In genomic region chr2:241616168-241617125, GRCh38 we compare ENCODE assay signal across 12 cellular contexts. TPM values are rescaled to one million over a fixed set of nuclear protein-coding genes. Genes with fewer than 3 reads are reported as not detected.
DNase-seq lines count a peak whose midpoint lies in the region; ATAC-seq, FAIRE-seq and TF ChIP-seq lines count a peak whose summit lies in the region.
"Had no signal": no experiment of that assay in that cellular context is flagged by ENCODE, and none has a peak within 500 bp of the region (broad histone marks: within the 10 kb centered on the region; RNA-seq: fewer than 3 reads in every experiment).

No MANE protein-coding gene starts in this region.

- H2AFZ ChIP-seq in HepG2 (ENCODE audit: low read length): no peak overlapping the region

- H3K9ac ChIP-seq in HepG2 (ENCODE audit: insufficient read depth, low read depth, low read length): no peak overlapping the region

- H3K27ac Mint-ChIP-seq in MCF 10A (ENCODE audit: low read depth, unreplicated experiment): no peak overlapping the region
- peak overlapping the region; percentile 57 for H3K27ac Mint-ChIP-seq in activated naive CD8-positive, alpha-beta T cell treated with anti-CD3 and anti-CD28 coated beads for 36 hours

- no TSS peak for BruUV-seq in MCF 10A (replicated peaks; lab: Mats Ljungman, UMichigan)
- no TSS peak for BruUV-seq in HepG2 (replicated peaks; lab: Mats Ljungman, UMichigan)

- 97% methylated on average over 30 of the region's 30 CpGs for WGBS in HepG2 (ENCODE audit: low lambda C conversion rate)

- intact Hi-C loops in breast epithelium (cut with DNase I; ENCODE audit: low total_unique reads): no loop called here
- intact Hi-C loops in MCF 10A (cut with micrococcal nuclease): no loop called here
- intact Hi-C loops in HepG2 (cut with micrococcal nuclease; ENCODE audit: unreplicated experiment): no loop called here
- intact Hi-C loops in upper lobe of right lung (cut with DNase I): no loop called here
- intact Hi-C loops in sciatic nerve (cut with DNase I): no loop called here

- no peak overlapping the region for H3K27ac ChIP-seq in breast epithelium
- no peak overlapping the region for H3K27ac ChIP-seq in HepG2 (ENCODE audit: extremely low read length, insufficient read depth, low read length)
- no peak overlapping the region for H3K27ac ChIP-seq in upper lobe of right lung

- H3K79me2 ChIP-seq in HepG2 (ENCODE audit: insufficient read depth, low read length): peaks cover 74% of the 10 kb centered on the region

- no peak for DNase-seq in breast epithelium (ENCODE audit: low spot score in 2 of 2)
- no peak for DNase-seq in MCF 10A (ENCODE audit: unreplicated experiment)
- DNase-seq in activated naive CD8-positive, alpha-beta T cell treated with anti-CD3 and anti-CD28 coated beads for 36 hours: no peak
- no peak for DNase-seq in HepG2 (ENCODE audit: low spot score)
- no peak for DNase-seq in upper lobe of right lung
- no peak for DNase-seq in sciatic nerve (ENCODE audit: low spot score)
- no peak for DNase-seq in stimulated activated CD4-positive, alpha-beta T cell treated with anti-CD3 and anti-CD28 coated beads, Interleukin-4, amount 100 ng/mL, for 4 hours
- DNase-seq: AML-193, amniotic stem cell, KBM-7 had no signal

- H3K36me3 Mint-ChIP-seq in MCF 10A (ENCODE audit: insufficient read depth, unreplicated experiment): peaks cover 57% of the 10 kb centered on the region
- peaks cover 35% of the 10 kb centered on the region for H3K36me3 Mint-ChIP-seq in activated naive CD8-positive, alpha-beta T cell treated with anti-CD3 and anti-CD28 coated beads for 36 hours

- H3K9me3 Mint-ChIP-seq in MCF 10A (ENCODE audit: unreplicated experiment): no peaks in the 10 kb centered on the region
- peaks cover 8% of the 10 kb centered on the region for H3K9me3 Mint-ChIP-seq in activated naive CD8-positive, alpha-beta T cell treated with anti-CD3 and anti-CD28 coated beads for 36 hours

- no peaks in the 10 kb centered on the region for H3K27me3 ChIP-seq in breast epithelium
- no peaks in the 10 kb centered on the region; a peak in 1 of 5 replicates for H3K27me3 ChIP-seq in HepG2 (ENCODE audit: control insufficient read depth in 1 of 2, insufficient read depth in 2 of 2, low read length in 2 of 2)
- no peaks in the 10 kb centered on the region for H3K27me3 ChIP-seq in upper lobe of right lung
- H3K27me3 ChIP-seq: esophagus muscularis mucosa had no signal

- TF ChIP-seq POLR2A in breast epithelium (IDR thresholded peaks at IDR 0.05) (no peak), HepG2 (IDR thresholded peaks at IDR 0.05; ENCODE audit: insufficient read depth in 1 of 2, low read depth in 2 of 2, low read length in 2 of 2) (no peak)

- TF ChIP-seq CTCF in breast epithelium (IDR thresholded peaks at IDR 0.05) (no peak), MCF 10A (IDR thresholded peaks at IDR 0.05; ENCODE audit: unreplicated experiment) (no peak), HepG2 (CRISPR knock-in tag; IDR thresholded peaks at IDR 0.05) (no peak), upper lobe of right lung (IDR thresholded peaks at IDR 0.05) (no peak)

- TF ChIP-seq EP300 in HepG2 (IDR thresholded peaks at IDR 0.05; ENCODE audit: low read depth in 2 of 2, low read length in 2 of 2) (no peak), HepG2 (CRISPR knock-in tag; IDR thresholded peaks at IDR 0.05; ENCODE audit: borderline replicate concordance) (no peak)

- H3K4me1 Mint-ChIP-seq in MCF 10A (ENCODE audit: insufficient read depth, unreplicated experiment): peaks cover 9% of the 10 kb centered on the region
- peaks cover 31% of the 10 kb centered on the region for H3K4me1 Mint-ChIP-seq in activated naive CD8-positive, alpha-beta T cell treated with anti-CD3 and anti-CD28 coated beads for 36 hours

- TF ChIP-seq RAD21 in HepG2 (CRISPR knock-in tag; IDR thresholded peaks at IDR 0.05): no peak

- H3K4me2 ChIP-seq in HepG2 (ENCODE audit: low read depth, low read length): no peak overlapping the region

- FAIRE-seq in HepG2 (lab: Jason Lieb, UNC): no peak

- ATAC-seq in HepG2 (no peak), upper lobe of right lung (peak; percentile 57), GM19351 (IDR thresholded peaks at IDR 0.05; ENCODE audit: unreplicated experiment) (no peak), sciatic nerve (no peak)

- H3K4me3 ChIP-seq in breast epithelium (peak overlapping the region in 2 of 3 donors; percentile 39 to 57), HepG2 (replicated peaks in 1 of 3; ENCODE audit: insufficient read depth in 1 of 3, low read depth in 2 of 3, low read length in 3 of 3) (no peak overlapping the region), upper lobe of right lung (peak overlapping the region; percentile 45)

- H3K4me1 ChIP-seq in breast epithelium: peaks cover 0 to 6% of the 10 kb centered on the region in 2 donors
- peaks cover 10% of the 10 kb centered on the region for H3K4me1 ChIP-seq in HepG2 (ENCODE audit: insufficient read depth, low read length)
- H3K4me1 ChIP-seq in upper lobe of right lung: peaks cover 9% of the 10 kb centered on the region

- no peak overlapping the region for H3K4me3 Mint-ChIP-seq in MCF 10A (ENCODE audit: unreplicated experiment)
- no peak overlapping the region for H3K4me3 Mint-ChIP-seq in activated naive CD8-positive, alpha-beta T cell treated with anti-CD3 and anti-CD28 coated beads for 36 hours

- in situ Hi-C loops in HepG2 (cut with HindIII; ENCODE audit: extremely low pct_ligation_motif_present, low pct_unique_long_range_greater_than_20kb): no loop called here

- POLR2A ChIA-PET in MCF 10A (lab: Yijun Ruan, JAX) (interaction anchor here (0.6 to 1.0 kb wide), 3 partner anchors 70 to 284 kb away, joined by 3 to 4 read pairs (median 3); partner anchors contain the start of genes D2HGDH and DTYMK), HepG2 (lab: Yijun Ruan, JAX) (no interaction called here)

- H3K27me3 Mint-ChIP-seq in MCF 10A (ENCODE audit: insufficient read depth, unreplicated experiment): no peaks in the 10 kb centered on the region
- H3K27me3 Mint-ChIP-seq in activated naive CD8-positive, alpha-beta T cell treated with anti-CD3 and anti-CD28 coated beads for 36 hours: no peaks in the 10 kb centered on the region

- no peaks in the 10 kb centered on the region for H3K36me3 ChIP-seq in breast epithelium
- H3K36me3 ChIP-seq in HepG2 (replicated peaks in 1 of 2; ENCODE audit: control insufficient read depth in 1 of 2, insufficient read depth in 2 of 2, low read length in 2 of 2): peaks cover 19 to 54% of the 10 kb centered on the region in 2 experiments
- no peaks in the 10 kb centered on the region for H3K36me3 ChIP-seq in upper lobe of right lung

- CTCF ChIA-PET in MCF 10A (lab: Yijun Ruan, JAX) (interaction anchor here (0.6 kb wide), 1 partner anchor 34 kb away, joined by 3 read pairs; no protein-coding TSS in a partner anchor), HepG2 (lab: Yijun Ruan, JAX; ENCODE audit: low intra/inter-chr PET ratio, low total read pairs) (no interaction called here)

- H3K9me3 ChIP-seq in breast epithelium (no peaks in the 10 kb centered on the region), HepG2 (ENCODE audit: low read length) (no peaks in the 10 kb centered on the region), upper lobe of right lung (no peaks in the 10 kb centered on the region)
- H3K9me3 ChIP-seq: esophagus muscularis mucosa had no signal

- no peaks in the 10 kb centered on the region for H4K20me1 ChIP-seq in HepG2 (ENCODE audit: insufficient read depth, low read length)

RNA-seq across cellular contexts. Expression of gene THAP4, which starts 20.5 kb away (rescaled TPM):
- total RNA-seq in breast epithelium (10 to 100 TPM; 35.3 to 45.9 (median 38.1) TPM), MCF 10A (2022) (64.5 and 91.8 TPM in 2 replicates), HepG2 (2016; rRNA removed; fragmentation: Illumina TruSeq; extraction: Trizol) (68.2 and 75.7 TPM in 2 replicates), upper lobe of right lung (46.1 TPM), sciatic nerve (37.7 TPM)
- total RNA-seq in activated naive CD8-positive, alpha-beta T cell treated with anti-CD3 and anti-CD28 coated beads for 36 hours: 10 to 100 TPM; 54.8 to 55.0 TPM
- total RNA-seq in HepG2 (2016; cell fraction: cytosol; rRNA removed; fragmentation: Illumina TruSeq; extraction: Trizol; ENCODE audit: low read depth): 133 and 143 TPM in 2 replicates
- 59.6 and 76.6 TPM in 2 replicates for total RNA-seq in HepG2 (2016; cell fraction: insoluble cytoplasmic fraction; rRNA removed; fragmentation: Illumina TruSeq; extraction: Trizol)
- total RNA-seq in HepG2 (2016; cell fraction: membrane; rRNA removed; fragmentation: Illumina TruSeq; extraction: Trizol): 167 and 184 TPM in 2 replicates
- 30.7 and 35.8 TPM in 2 replicates for total RNA-seq in HepG2 (2016; cell fraction: nucleus; rRNA removed; fragmentation: Illumina TruSeq; extraction: Trizol)
- polyA plus RNA-seq in HepG2 (2011; rRNA removed): 59.7 and 70.2 TPM in 2 replicates
- polyA plus RNA-seq in HepG2 (2011; cell fraction: cytosol; rRNA removed): 54.6 and 83.4 TPM in 2 replicates
- 44.5 and 45.2 TPM in 2 replicates for polyA plus RNA-seq in HepG2 (2011; cell fraction: nucleus; rRNA removed)
- 52.8 and 71.5 TPM in 2 replicates for polyA plus RNA-seq in HepG2 (2012)
- polyA plus RNA-seq in HepG2 (2016; cell fraction: cytosol; fragmentation: Illumina TruSeq; extraction: Trizol; ENCODE audit: low read depth): 151 and 156 TPM in 2 replicates
- polyA plus RNA-seq in HepG2 (2016; cell fraction: insoluble cytoplasmic fraction; fragmentation: Illumina TruSeq; extraction: Trizol; ENCODE audit: low read depth): 70.7 and 84.7 TPM in 2 replicates
- 183 and 195 TPM in 2 replicates for polyA plus RNA-seq in HepG2 (2016; cell fraction: membrane; fragmentation: Illumina TruSeq; extraction: Trizol; ENCODE audit: low read depth)
- 54.6 and 58.8 TPM in 2 replicates for polyA plus RNA-seq in HepG2 (2016; cell fraction: nucleus; fragmentation: Illumina TruSeq; extraction: Trizol; ENCODE audit: insufficient read depth, low read depth)
- polyA minus RNA-seq in HepG2 (2011; rRNA and poly(A)+ RNA removed; ENCODE audit: low replicate concordance): 38.3 and 105 TPM in 2 replicates
- 40.5 and 45.2 TPM in 2 replicates for polyA minus RNA-seq in HepG2 (2011; cell fraction: cytosol; rRNA and poly(A)+ RNA removed)
- 18.9 and 20.6 TPM in 2 replicates for polyA minus RNA-seq in HepG2 (2011; cell fraction: nucleus; rRNA and poly(A)+ RNA removed)

RNA-seq across cellular contexts. Expression of gene ATG4B, which starts 21.0 kb away (rescaled TPM):
- total RNA-seq in breast epithelium (10 to 100 TPM; 47.7 to 71.1 (median 64.2) TPM), MCF 10A (2022) (70.9 and 72.8 TPM in 2 replicates), HepG2 (2016; rRNA removed; fragmentation: Illumina TruSeq; extraction: Trizol) (95.5 and 96.3 TPM in 2 replicates), upper lobe of right lung (72.0 TPM), sciatic nerve (92.6 TPM)
- 10 to 100 TPM; 72.5 to 73.8 TPM for total RNA-seq in activated naive CD8-positive, alpha-beta T cell treated with anti-CD3 and anti-CD28 coated beads for 36 hours
- total RNA-seq in HepG2 (2016; cell fraction: cytosol; rRNA removed; fragmentation: Illumina TruSeq; extraction: Trizol; ENCODE audit: low read depth): 36.7 and 38.3 TPM in 2 replicates
- 89.4 and 100 TPM in 2 replicates for total RNA-seq in HepG2 (2016; cell fraction: insoluble cytoplasmic fraction; rRNA removed; fragmentation: Illumina TruSeq; extraction: Trizol)
- total RNA-seq in HepG2 (2016; cell fraction: membrane; rRNA removed; fragmentation: Illumina TruSeq; extraction: Trizol): 29.3 and 29.5 TPM in 2 replicates
- total RNA-seq in HepG2 (2016; cell fraction: nucleus; rRNA removed; fragmentation: Illumina TruSeq; extraction: Trizol): 81.6 and 83.5 TPM in 2 replicates
- polyA plus RNA-seq in HepG2 (2011; rRNA removed): 239 and 300 TPM in 2 replicates
- polyA plus RNA-seq in HepG2 (2011; cell fraction: cytosol; rRNA removed): 143 and 145 TPM in 2 replicates
- 1,044 and 1,316 TPM in 2 replicates for polyA plus RNA-seq in HepG2 (2011; cell fraction: nucleus; rRNA removed)
- polyA plus RNA-seq in HepG2 (2012): 190 and 212 TPM in 2 replicates
- polyA plus RNA-seq in HepG2 (2016; cell fraction: cytosol; fragmentation: Illumina TruSeq; extraction: Trizol; ENCODE audit: low read depth): 14.7 and 15.7 TPM in 2 replicates
- polyA plus RNA-seq in HepG2 (2016; cell fraction: insoluble cytoplasmic fraction; fragmentation: Illumina TruSeq; extraction: Trizol; ENCODE audit: low read depth): 75.1 and 104 TPM in 2 replicates
- polyA plus RNA-seq in HepG2 (2016; cell fraction: membrane; fragmentation: Illumina TruSeq; extraction: Trizol; ENCODE audit: low read depth): 19.2 and 21.6 TPM in 2 replicates
- 244 TPM in 2 replicates for polyA plus RNA-seq in HepG2 (2016; cell fraction: nucleus; fragmentation: Illumina TruSeq; extraction: Trizol; ENCODE audit: insufficient read depth, low read depth)
- 85.8 and 275 TPM in 2 replicates for polyA minus RNA-seq in HepG2 (2011; rRNA and poly(A)+ RNA removed; ENCODE audit: low replicate concordance)
- polyA minus RNA-seq in HepG2 (2011; cell fraction: cytosol; rRNA and poly(A)+ RNA removed): 75.1 and 78.1 TPM in 2 replicates
- polyA minus RNA-seq in HepG2 (2011; cell fraction: nucleus; rRNA and poly(A)+ RNA removed): 203 and 244 TPM in 2 replicates

RNA-seq across cellular contexts. Expression of gene BOK, which starts 57.9 kb away (rescaled TPM):
- total RNA-seq in breast epithelium (10 to 100 TPM; 32.2 to 77.6 (median 40.3) TPM), MCF 10A (2022) (15.5 and 18.6 TPM in 2 replicates), HepG2 (2016; rRNA removed; fragmentation: Illumina TruSeq; extraction: Trizol) (30.2 and 35.5 TPM in 2 replicates), upper lobe of right lung (56.4 TPM), sciatic nerve (31.1 TPM)
- total RNA-seq in activated naive CD8-positive, alpha-beta T cell treated with anti-CD3 and anti-CD28 coated beads for 36 hours: under 1 TPM in 1 of 2 experiments, not detected in 1; 0.08 TPM
- total RNA-seq in HepG2 (2016; cell fraction: cytosol; rRNA removed; fragmentation: Illumina TruSeq; extraction: Trizol; ENCODE audit: low read depth): 22.2 and 23.9 TPM in 2 replicates
- 28.1 and 36.4 TPM in 2 replicates for total RNA-seq in HepG2 (2016; cell fraction: insoluble cytoplasmic fraction; rRNA removed; fragmentation: Illumina TruSeq; extraction: Trizol)
- 58.8 and 67.3 TPM in 2 replicates for total RNA-seq in HepG2 (2016; cell fraction: membrane; rRNA removed; fragmentation: Illumina TruSeq; extraction: Trizol)
- total RNA-seq in HepG2 (2016; cell fraction: nucleus; rRNA removed; fragmentation: Illumina TruSeq; extraction: Trizol): 18.8 and 20.8 TPM in 2 replicates
- 39.2 and 58.1 TPM in 2 replicates for polyA plus RNA-seq in HepG2 (2011; rRNA removed)
- 49.3 and 71.9 TPM in 2 replicates for polyA plus RNA-seq in HepG2 (2011; cell fraction: cytosol; rRNA removed)
- 101 and 104 TPM in 2 replicates for polyA plus RNA-seq in HepG2 (2011; cell fraction: nucleus; rRNA removed)
- polyA plus RNA-seq in HepG2 (2012): 43.9 and 55.3 TPM in 2 replicates
- polyA plus RNA-seq in HepG2 (2016; cell fraction: cytosol; fragmentation: Illumina TruSeq; extraction: Trizol; ENCODE audit: low read depth): 28.1 and 33.7 TPM in 2 replicates
- 37.9 and 46.1 TPM in 2 replicates for polyA plus RNA-seq in HepG2 (2016; cell fraction: insoluble cytoplasmic fraction; fragmentation: Illumina TruSeq; extraction: Trizol; ENCODE audit: low read depth)
- polyA plus RNA-seq in HepG2 (2016; cell fraction: membrane; fragmentation: Illumina TruSeq; extraction: Trizol; ENCODE audit: low read depth): 64.2 and 66.8 TPM in 2 replicates
- 41.2 and 42.5 TPM in 2 replicates for polyA plus RNA-seq in HepG2 (2016; cell fraction: nucleus; fragmentation: Illumina TruSeq; extraction: Trizol; ENCODE audit: insufficient read depth, low read depth)
- 10.1 and 74.6 TPM in 2 replicates for polyA minus RNA-seq in HepG2 (2011; rRNA and poly(A)+ RNA removed; ENCODE audit: low replicate concordance)
- polyA minus RNA-seq in HepG2 (2011; cell fraction: cytosol; rRNA and poly(A)+ RNA removed): 39.7 and 41.5 TPM in 2 replicates
- polyA minus RNA-seq in HepG2 (2011; cell fraction: nucleus; rRNA and poly(A)+ RNA removed): 9.9 and 12.7 TPM in 2 replicates

Comparison
In these comparisons a context has a peak if more than half of its experiments do, and no peak if none do; other contexts are left out.
1. H3K4me3 ChIP-seq: peak in breast epithelium (2 of 3) and upper lobe of right lung (single experiment); none in HepG2 (0 of 3).
2. RNA of gene BOK, which starts 57.9 kb away (total RNA-seq): 56.4 TPM in upper lobe of right lung (single experiment), 32.2 to 77.6 TPM in breast epithelium, 18.8 to 67.3 TPM in HepG2, 31.1 TPM in sciatic nerve (single experiment) and 15.5 to 18.6 TPM in MCF 10A; 0.08 TPM in activated naive CD8-positive, alpha-beta T cell treated with anti-CD3 and anti-CD28 coated beads for 36 hours; every median in the first group is over 10 times any median in the second.